Comparison of ENCODE assay signal across 1 cellular context in the genomic region with DNA sequence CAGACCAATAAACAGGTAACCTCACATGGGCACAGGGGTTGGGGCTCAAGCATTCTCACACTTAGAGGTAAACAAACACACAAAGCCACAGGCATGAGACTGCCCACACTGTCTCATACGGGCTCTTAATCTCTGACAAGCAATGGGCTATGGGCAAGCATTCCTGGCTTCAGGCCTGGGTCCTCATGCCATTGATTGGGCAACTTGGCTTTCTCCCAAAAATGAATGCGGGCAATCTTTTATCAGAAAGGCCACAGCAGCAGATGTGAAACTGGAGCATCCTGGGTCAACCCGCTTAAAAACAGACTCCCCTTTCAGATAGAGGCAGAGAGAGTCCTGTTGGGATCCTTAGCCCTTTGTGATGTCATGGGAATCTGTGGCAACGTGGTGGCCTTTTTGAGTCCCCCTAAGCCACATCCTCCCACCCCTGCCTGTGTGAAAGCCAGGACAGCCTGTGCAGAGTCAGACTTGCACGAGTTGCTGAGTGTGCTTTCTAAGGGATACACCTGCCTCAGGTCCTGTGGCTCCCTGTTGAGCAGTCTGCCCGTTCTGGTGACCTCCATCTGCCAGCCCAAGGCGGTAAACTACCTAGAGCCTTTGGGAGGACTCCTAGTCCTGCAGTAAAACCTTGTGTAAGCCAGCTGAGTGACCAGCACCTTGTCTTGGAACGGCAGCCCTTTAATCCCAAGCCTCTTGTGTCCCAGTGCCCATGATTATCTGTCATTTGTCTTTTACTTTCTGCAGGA.
TF ChIP-seq lines count a peak whose summit lies in the region.

No MANE protein-coding gene starts in this region.

TF ChIP-seq in HepG2, 621 proteins besides CTCF, POLR2A, EP300 and RAD21 (continued from another document):
- TF ChIP-seq ZNF224 (CRISPR knock-in tag; IDR thresholded peaks at IDR 0.05) (no peak), PBX3 (CRISPR knock-in tag; IDR thresholded peaks at IDR 0.05; ENCODE audit: borderline replicate concordance) (no peak), ZNF841 (CRISPR knock-in tag; IDR thresholded peaks at IDR 0.05; ENCODE audit: borderline replicate concordance) (no peak)
